Comparison of ENCODE assay signal across 7 cellular contexts in genomic region chr2:148021059-148021985, GRCh38. TPM values are rescaled to one million over a fixed set of nuclear protein-coding genes. Genes with fewer than 3 reads are reported as not detected.
A peak's percentile ranks its signal among the peaks of the same experiment; 100 is the strongest.
DNase-seq lines count a peak whose midpoint lies in the region; ATAC-seq and TF ChIP-seq lines count a peak whose summit lies in the region.

TSS of gene MBD5 (plus strand) at chr2:148021091.

- TF ChIP-seq CTCF in GM12865 (IDR thresholded peaks at IDR 0.05; ENCODE audit: insufficient read depth, low read depth, low read length, missing control alignments) (no peak), WI38 (IDR thresholded peaks at IDR 0.05; ENCODE audit: low read depth, low read length) (no peak), dorsolateral prefrontal cortex (IDR thresholded peaks at IDR 0.05 in 54 of 56, conservative IDR thresholded peaks at IDR 0.05 in 2 of 56; ENCODE audit: low read depth in 1 of 56, partially characterized antibody in 56 of 56) (no peak), lower lobe of right lung (IDR thresholded peaks at IDR 0.05) (no peak)

- no peaks in the 10 kb centered on the region for H3K36me3 ChIP-seq in lower lobe of right lung

- intact Hi-C loops in dorsolateral prefrontal cortex (cut with DNase I), result loop anchor here (10.0 kb wide), 3 partner anchors 83 to 623 kb away; partner anchors contain the start of genes ACVR2A (in 1 of the 2) and EPC2 (in 1 of the 2)
- intact Hi-C loops in lower lobe of right lung (cut with DNase I), result no loop called here

- peak; percentile 29 for ATAC-seq in GM21825 (IDR thresholded peaks at IDR 0.05; ENCODE audit: unreplicated experiment)
- ATAC-seq in lower lobe of right lung, result peak; percentile 49 to 57

- no peaks in the 10 kb centered on the region for H3K9me3 ChIP-seq in lower lobe of right lung

- H3K4me1 ChIP-seq in lower lobe of right lung, result peaks cover 38% of the 10 kb centered on the region

- peak; percentile 83 for DNase-seq in GM12865 (ENCODE audit: low read depth)
- peak; percentile 53 for DNase-seq in LHCN-M2 (ENCODE audit: low read depth)
- DNase-seq in dorsolateral prefrontal cortex, result peak in 8 of 10 donors; percentile 9 to 55 (median 40)
- peak; percentile 56 for DNase-seq in lower lobe of right lung
- peak; percentile 30 for DNase-seq in stimulated activated CD8-positive, alpha-beta memory T cell treated with anti-CD3 and anti-CD28 coated beads, Interleukin-15, amount 100 ng/mL, for 1 hour (ENCODE audit: low read depth)

- H3K4me3 ChIP-seq in GM12865 (ENCODE audit: low read depth, low read length) (peak within 1 kb of the TSS; percentile 93), WI38 (ENCODE audit: low read depth, low read length) (peak within 1 kb of the TSS; percentile 98), dorsolateral prefrontal cortex (peak within 1 kb of the TSS; percentile 59 to 99 (median 91)), lower lobe of right lung (peak within 1 kb of the TSS; percentile 83)

- peak within 1 kb of the TSS; percentile 73 to 98 (median 91) for H3K27ac ChIP-seq in dorsolateral prefrontal cortex
- peak within 1 kb of the TSS; percentile 89 for H3K27ac ChIP-seq in lower lobe of right lung

- no peaks in the 10 kb centered on the region for H3K27me3 ChIP-seq in dorsolateral prefrontal cortex
- no peaks in the 10 kb centered on the region for H3K27me3 ChIP-seq in lower lobe of right lung (ENCODE audit: low read depth)

RNA-seq across cellular contexts. Expression of gene MBD5, which starts in this region (rescaled TPM):
- 15.6 and 19.2 TPM in 2 replicates for total RNA-seq in LHCN-M2 (2014; rRNA removed)
- polyA plus RNA-seq in LHCN-M2 (2012), result 6.2 TPM
- total RNA-seq in dorsolateral prefrontal cortex, result 100 to 1,000 TPM in 101 of 120 experiments, 10 to 100 TPM in 19; 76.7 to 193 (median 117) TPM
- total RNA-seq in lower lobe of right lung, result 46.3 TPM

Comparison
In these comparisons a context has a peak if more than half of its experiments do, and no peak if none do; other contexts are left out.
1. Peak in every context shown above with its lines: DNase-seq, ATAC-seq, H3K4me3 ChIP-seq and H3K27ac ChIP-seq.
2. DNase-seq: peak in every context shown above with its lines; median percentile 83 in GM12865; 56 in lower lobe of right lung; 53 in LHCN-M2; 40 in dorsolateral prefrontal cortex; 30 in stimulated activated CD8-positive, alpha-beta memory T cell treated with anti-CD3 and anti-CD28 coated beads, Interleukin-15, amount 100 ng/mL, for 1 hour.